ENCODE assay signal across 15 cellular contexts in the genomic region with DNA sequence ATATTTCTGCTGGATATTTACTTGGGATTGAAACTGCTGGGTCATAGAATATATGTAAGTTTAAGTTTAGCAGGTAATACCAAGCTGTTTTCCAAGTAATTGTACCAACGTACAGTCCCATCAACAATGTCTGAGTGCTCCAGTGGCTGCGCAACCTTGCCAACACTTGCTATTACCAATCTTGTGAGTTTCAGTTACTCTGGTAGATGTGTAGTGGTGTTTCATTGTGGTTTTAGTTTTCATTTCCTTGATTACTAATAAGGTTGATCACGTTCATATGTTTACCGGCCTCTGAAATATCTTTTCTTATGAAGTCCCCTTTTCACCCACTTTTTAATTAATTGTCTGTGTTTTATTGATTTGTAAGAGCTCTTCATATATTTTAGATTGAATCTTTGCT.
DNase-seq lines count a peak whose midpoint lies in the region; ATAC-seq and TF ChIP-seq lines count a peak whose summit lies in the region.
"Had no signal": no experiment of that assay in that cellular context is flagged by ENCODE, and none has a peak within 500 bp of the region (broad histone marks: within the 10 kb centered on the region; RNA-seq: fewer than 3 reads in every experiment).

No MANE protein-coding gene starts in this region.

- no peaks in the 10 kb centered on the region for H3K4me1 Mint-ChIP-seq in Calu3 (ENCODE audit: low read depth, unreplicated experiment)

- H3K36me3 Mint-ChIP-seq in Calu3 (ENCODE audit: insufficient read depth, unreplicated experiment): no peaks in the 10 kb centered on the region
- H3K36me3 Mint-ChIP-seq: IgD-negative memory B cell had no signal

- CTCF ChIA-PET in Calu3 (lab: Charles Lee): no interaction called here

- no peak overlapping the region for H3K27ac Mint-ChIP-seq in Calu3 (ENCODE audit: unreplicated experiment)
- H3K27ac Mint-ChIP-seq: B cell, IgD-negative memory B cell had no signal

- peak; percentile 84 for ATAC-seq in GM18498 (IDR thresholded peaks at IDR 0.05; ENCODE audit: unreplicated experiment)
- peak; percentile 61 for ATAC-seq in GM19372 (IDR thresholded peaks at IDR 0.05; ENCODE audit: low read depth, unreplicated experiment)
- ATAC-seq in HG02763 (IDR thresholded peaks at IDR 0.05; ENCODE audit: unreplicated experiment): peak; percentile 67
- peak; percentile 64 for ATAC-seq in HG03460 (IDR thresholded peaks at IDR 0.05; ENCODE audit: unreplicated experiment)

- H3K27me3 Mint-ChIP-seq in Calu3 (ENCODE audit: unreplicated experiment): no peaks in the 10 kb centered on the region

- DNase-seq in Calu3 (no peak), head of caudate nucleus (no peak), OCI-M2 (lab: John Stamatoyannopoulos, UW; ENCODE audit: unreplicated experiment) (no peak)
- DNase-seq in stimulated activated naive CD4-positive, alpha-beta T cell (lab: John Stamatoyannopoulos, UW): no peak
- DNase-seq: mesendoderm; NCI-H2029; OCI-M1; posterior cingulate gyrus; stimulated activated CD4-positive, alpha-beta T cell treated with anti-CD3 and anti-CD28 coated beads, Interleukin-4, amount 100 ng/mL, for 1 hour had no signal

- no peak overlapping the region for H3K4me3 Mint-ChIP-seq in Calu3 (ENCODE audit: low read depth, unreplicated experiment)
- H3K4me3 Mint-ChIP-seq: B cell had no signal

- intact Hi-C loops in Calu3 (cut with micrococcal nuclease; ENCODE audit: unreplicated experiment) (no loop called here), head of caudate nucleus (cut with DNase I) (no loop called here)

- no peak for TF ChIP-seq CTCF in Calu3 (IDR thresholded peaks at IDR 0.05; ENCODE audit: unreplicated experiment)

- peaks cover 6% of the 10 kb centered on the region for H3K9me3 Mint-ChIP-seq in Calu3 (ENCODE audit: low read depth, unreplicated experiment)

- no TSS peak for BruUV-seq in Calu3 (replicated peaks; lab: Mats Ljungman, UMichigan)
